10 cellular contexts compared by ENCODE assay signal in the genomic region with DNA sequence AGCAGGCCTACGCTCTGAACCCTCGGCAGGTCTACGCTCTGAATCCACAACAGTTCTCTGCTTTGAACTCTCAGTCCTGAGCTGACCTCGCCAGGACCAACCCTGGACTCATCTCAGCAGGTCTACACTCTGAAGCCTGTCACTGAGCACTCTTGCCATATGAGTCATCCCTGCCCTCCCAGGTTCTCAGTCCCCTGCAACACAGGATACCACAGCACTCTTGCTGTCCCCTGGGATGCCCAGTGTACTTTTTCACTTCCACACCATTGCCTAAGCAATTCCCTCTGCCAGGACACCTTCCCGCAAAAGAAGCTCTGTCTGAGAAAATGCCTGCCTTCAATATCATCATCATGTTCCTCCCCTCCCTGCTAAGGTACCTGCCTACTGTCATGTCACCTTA. TPM values are rescaled to one million over a fixed set of nuclear protein-coding genes. Genes with fewer than 3 reads are reported as not detected.
A peak's percentile ranks its signal among the peaks of the same experiment; 100 is the strongest.
DNase-seq lines count a peak whose midpoint lies in the region; ATAC-seq and TF ChIP-seq lines count a peak whose summit lies in the region.
"Had no signal": no experiment of that assay in that cellular context is flagged by ENCODE, and none has a peak within 500 bp of the region (broad histone marks: within the 10 kb centered on the region; RNA-seq: fewer than 3 reads in every experiment).

No MANE protein-coding gene starts in this region.

- no peak overlapping the region for H3K4me3 Mint-ChIP-seq in activated naive CD8-positive, alpha-beta T cell treated with anti-CD3 and anti-CD28 coated beads, Interleukin-2, amount 50 U/mL, for 24 hours
- H3K4me3 Mint-ChIP-seq in stimulated activated naive B cell treated with anti-CD40 and anti-IgM and Interleukin-4, amounts not matched to agents 10 μg/mL and 1 μg/mL and 100 μg/mL, for 72 hours, result no peak overlapping the region
- no peak overlapping the region for H3K4me3 Mint-ChIP-seq in mesothelial cell of epicardium

- H3K36me3 Mint-ChIP-seq in activated naive CD8-positive, alpha-beta T cell treated with anti-CD3 and anti-CD28 coated beads, Interleukin-2, amount 50 U/mL, for 24 hours (ENCODE audit: low read depth), result peaks cover 43% of the 10 kb centered on the region
- H3K36me3 Mint-ChIP-seq in stimulated activated naive B cell treated with anti-CD40 and anti-IgM and Interleukin-4, amounts not matched to agents 10 μg/mL and 1 μg/mL and 100 μg/mL, for 72 hours, result peaks cover 37 to 38% of the 10 kb centered on the region in 2 donors
- no peaks in the 10 kb centered on the region for H3K36me3 Mint-ChIP-seq in mesothelial cell of epicardium

- peaks cover 4% of the 10 kb centered on the region for H3K36me3 ChIP-seq in cardiac muscle cell

- no peaks in the 10 kb centered on the region for H3K9me3 Mint-ChIP-seq in activated naive CD8-positive, alpha-beta T cell treated with anti-CD3 and anti-CD28 coated beads, Interleukin-2, amount 50 U/mL, for 24 hours
- no peaks in the 10 kb centered on the region for H3K9me3 Mint-ChIP-seq in stimulated activated naive B cell treated with anti-CD40 and anti-IgM and Interleukin-4, amounts not matched to agents 10 μg/mL and 1 μg/mL and 100 μg/mL, for 72 hours
- H3K9me3 Mint-ChIP-seq in mesothelial cell of epicardium, result no peaks in the 10 kb centered on the region

- TF ChIP-seq CTCF in cardiac muscle cell (IDR thresholded peaks at IDR 0.05; ENCODE audit: low read depth, low read length), result no peak
- TF ChIP-seq CTCF in mesothelial cell of epicardium (IDR thresholded peaks at IDR 0.05; ENCODE audit: unreplicated experiment), result no peak

- H3K27me3 ChIP-seq in cardiac muscle cell, result no peaks in the 10 kb centered on the region
- H3K27me3 ChIP-seq: neutrophil had no signal

- H3K4me1 Mint-ChIP-seq in activated naive CD8-positive, alpha-beta T cell treated with anti-CD3 and anti-CD28 coated beads, Interleukin-2, amount 50 U/mL, for 24 hours, result no peaks in the 10 kb centered on the region
- H3K4me1 Mint-ChIP-seq in stimulated activated naive B cell treated with anti-CD40 and anti-IgM and Interleukin-4, amounts not matched to agents 10 μg/mL and 1 μg/mL and 100 μg/mL, for 72 hours, result peaks cover 12 to 19% of the 10 kb centered on the region in 2 donors
- peaks cover 3% of the 10 kb centered on the region for H3K4me1 Mint-ChIP-seq in mesothelial cell of epicardium

- peaks cover 23% of the 10 kb centered on the region for H3K4me1 ChIP-seq in cardiac muscle cell (ENCODE audit: low read depth)

- no peak for ATAC-seq in Right ventricle myocardium superior (ENCODE audit: poor library complexity)
- ATAC-seq in HG03039 (IDR thresholded peaks at IDR 0.05; ENCODE audit: unreplicated experiment), result peak; percentile 65
- peak; percentile 27 for ATAC-seq in activated naive CD8-positive, alpha-beta T cell treated with anti-CD3 and anti-CD28 coated beads, Interleukin-2, amount 50 U/mL, for 24 hours
- peak; percentile 95 to 97 for ATAC-seq in stimulated activated naive B cell treated with anti-CD40 and anti-IgM and Interleukin-4, amounts not matched to agents 10 μg/mL and 1 μg/mL and 100 μg/mL, for 72 hours (replicated peaks)

- no peak overlapping the region for H3K4me3 ChIP-seq in cardiac muscle cell

- H3K27ac Mint-ChIP-seq in activated naive CD8-positive, alpha-beta T cell treated with anti-CD3 and anti-CD28 coated beads, Interleukin-2, amount 50 U/mL, for 24 hours, result peak overlapping the region; percentile 44
- peak overlapping the region; percentile 78 for H3K27ac Mint-ChIP-seq in stimulated activated naive B cell treated with anti-CD40 and anti-IgM and Interleukin-4, amounts not matched to agents 10 μg/mL and 1 μg/mL and 100 μg/mL, for 72 hours
- H3K27ac Mint-ChIP-seq in mesothelial cell of epicardium, result no peak overlapping the region

- DNase-seq in cardiac muscle cell (ENCODE audit: low read depth in 1 of 2, low spot score in 1 of 2) (peak in 1 of 2 donors; percentile 11), Right ventricle myocardium superior (no peak), NK-92 (lab: John Stamatoyannopoulos, UW; ENCODE audit: unreplicated experiment) (no peak), mesothelial cell of epicardium (ENCODE audit: low spot score in 2 of 2, unreplicated experiment in 2 of 2) (no peak), AG20443 (ENCODE audit: low spot score) (no peak)
- no peak for DNase-seq in activated naive CD8-positive, alpha-beta T cell treated with anti-CD3 and anti-CD28 coated beads, Interleukin-2, amount 50 U/mL, for 24 hours
- DNase-seq in stimulated activated naive B cell treated with anti-CD40 and anti-IgM and Interleukin-4, amounts not matched to agents 10 μg/mL and 1 μg/mL and 100 μg/mL, for 72 hours, result peak; percentile 28
- DNase-seq: C1 segment of cervical spinal cord had no signal

- no peaks in the 10 kb centered on the region for H3K9me3 ChIP-seq in cardiac muscle cell (ENCODE audit: low read depth)
- H3K9me3 ChIP-seq: neutrophil had no signal

- no peaks in the 10 kb centered on the region for H3K27me3 Mint-ChIP-seq in activated naive CD8-positive, alpha-beta T cell treated with anti-CD3 and anti-CD28 coated beads, Interleukin-2, amount 50 U/mL, for 24 hours
- no peaks in the 10 kb centered on the region for H3K27me3 Mint-ChIP-seq in stimulated activated naive B cell treated with anti-CD40 and anti-IgM and Interleukin-4, amounts not matched to agents 10 μg/mL and 1 μg/mL and 100 μg/mL, for 72 hours
- no peaks in the 10 kb centered on the region for H3K27me3 Mint-ChIP-seq in mesothelial cell of epicardium (ENCODE audit: low read depth)

- intact Hi-C loops in Right ventricle myocardium superior (cut with DNase I), result no loop called here

- H3K27ac ChIP-seq in cardiac muscle cell, result peak overlapping the region; percentile 88
- H3K27ac ChIP-seq: neutrophil had no signal

RNA-seq across cellular contexts. Expression of gene NUP210, which starts 42.0 kb away (rescaled TPM):
- total RNA-seq in cardiac muscle cell (24.2 and 41.9 TPM in 2 replicates), Right ventricle myocardium superior (2.7 TPM), mesothelial cell of epicardium (25.9 to 27.9 TPM (median 26.7 TPM) in 3 replicates)
- polyA plus RNA-seq in cardiac muscle cell, result 23.7 and 28.6 TPM in 2 replicates
